8 cellular contexts compared by ENCODE assay signal in the genomic region with DNA sequence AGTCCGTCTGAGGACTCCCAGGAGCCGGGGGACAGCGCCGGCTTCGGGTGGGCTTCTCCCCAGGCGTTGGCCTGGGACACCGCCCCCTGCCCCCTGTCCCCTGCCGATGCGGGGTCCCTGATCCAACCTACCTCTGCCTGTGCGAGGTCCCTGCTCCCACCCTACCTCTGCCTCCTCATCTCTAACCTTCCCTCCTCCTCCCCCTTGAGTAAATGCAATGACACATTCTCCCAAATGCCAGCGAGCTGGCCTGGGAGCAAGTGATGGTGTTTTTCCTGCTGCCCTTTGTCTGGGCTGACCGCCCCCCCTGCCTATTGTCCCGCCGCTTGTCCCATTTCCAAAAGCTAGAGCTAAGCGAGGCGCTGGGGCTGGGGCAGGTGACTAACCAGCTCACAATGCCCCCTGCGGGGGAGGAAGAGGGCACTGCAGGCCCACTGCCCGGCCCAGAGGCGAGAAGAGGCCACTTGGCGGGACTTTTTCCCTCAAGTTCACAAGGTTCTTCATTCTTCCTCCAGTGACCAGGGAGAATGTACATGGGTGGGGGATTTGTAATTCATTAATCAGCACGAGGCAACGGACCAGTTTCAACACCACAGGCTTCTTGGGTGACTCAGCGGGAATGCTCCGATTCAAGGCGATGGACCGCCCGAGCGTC. TPM values are rescaled to one million over a fixed set of nuclear protein-coding genes. Genes with fewer than 3 reads are reported as not detected.
DNase-seq lines count a peak whose midpoint lies in the region; ATAC-seq and TF ChIP-seq lines count a peak whose summit lies in the region.

No MANE protein-coding gene starts in this region.

- H3K4me1 Mint-ChIP-seq in activated T-helper 1 cell treated with anti-CD3 and anti-CD28 coated beads, Interleukin-12 subunit alpha, Interleukin-12 subunit beta, Interleukin-2, Interleukin-4 antibody, amounts not matched to agents 30 ng/mL and 10 ng/mL and 1 ng/mL, durations not matched to agents 14 hours and 24 hours and 36 hours (ENCODE audit: low read depth), result peaks cover 20% of the 10 kb centered on the region

- no peaks in the 10 kb centered on the region for H3K36me3 Mint-ChIP-seq in activated T-helper 1 cell treated with anti-CD3 and anti-CD28 coated beads, Interleukin-12 subunit alpha, Interleukin-12 subunit beta, Interleukin-2, Interleukin-4 antibody, amounts not matched to agents 30 ng/mL and 10 ng/mL and 1 ng/mL, durations not matched to agents 14 hours and 24 hours and 36 hours (ENCODE audit: low read depth)

- peaks cover 58% of the 10 kb centered on the region for H3K27me3 Mint-ChIP-seq in activated T-helper 1 cell treated with anti-CD3 and anti-CD28 coated beads, Interleukin-12 subunit alpha, Interleukin-12 subunit beta, Interleukin-2, Interleukin-4 antibody, amounts not matched to agents 30 ng/mL and 10 ng/mL and 1 ng/mL, durations not matched to agents 14 hours and 24 hours and 36 hours (ENCODE audit: insufficient read depth)

- intact Hi-C loops in activated T-helper 1 cell treated with anti-CD3 and anti-CD28 coated beads, Interleukin-12 subunit alpha, Interleukin-12 subunit beta, Interleukin-2, Interleukin-4 antibody, amounts not matched to agents 30 ng/mL and 10 ng/mL and 1 ng/mL, durations not matched to agents 14 hours and 24 hours and 36 hours (cut with micrococcal nuclease), result loop anchor here (1.0 kb wide), 3 partner anchors 8 to 28 kb away; a partner anchor contains a TSS

- H3K9me3 ChIP-seq in neural cell (ENCODE audit: low read length), result no peaks in the 10 kb centered on the region

- H3K4me3 Mint-ChIP-seq in activated T-helper 1 cell treated with anti-CD3 and anti-CD28 coated beads, Interleukin-12 subunit alpha, Interleukin-12 subunit beta, Interleukin-2, Interleukin-4 antibody, amounts not matched to agents 30 ng/mL and 10 ng/mL and 1 ng/mL, durations not matched to agents 14 hours and 24 hours and 36 hours, result peak overlapping the region; percentile 87

- H3K79me2 ChIP-seq in neural cell (replicated peaks; ENCODE audit: insufficient read depth, low read length), result no peaks in the 10 kb centered on the region

- peaks cover 42% of the 10 kb centered on the region for H3K27me3 ChIP-seq in neural cell (ENCODE audit: insufficient read depth, low read depth, low read length)

- no peak for TF ChIP-seq EP300 in neural cell (conservative IDR thresholded peaks at IDR 0.05; ENCODE audit: poor library complexity, severe bottlenecking)

- H3K4me2 ChIP-seq in neural cell (ENCODE audit: low read length), result no peak overlapping the region

- CTCF ChIA-PET in GM10248 (lab: Yijun Ruan, JAX), result interaction anchor here (0.9 to 42.5 kb wide), 8 partner anchors 7 to 131 kb away, joined by 3 to 1573 read pairs (median 4); a partner anchor contains a TSS

- ATAC-seq in HG02588 (IDR thresholded peaks at IDR 0.05; ENCODE audit: unreplicated experiment) (no peak), HG03469 (IDR thresholded peaks at IDR 0.05; ENCODE audit: unreplicated experiment) (no peak)

- TF ChIP-seq CTCF in GM10248 (IDR thresholded peaks at IDR 0.05; ENCODE audit: control extremely low read depth, extremely low read depth, low read depth, missing control alignments) (peak; percentile 48), fibroblast of villous mesenchyme (IDR thresholded peaks at IDR 0.05; ENCODE audit: insufficient read depth, low read depth, low read length) (peak; percentile 47), neural cell (IDR thresholded peaks at IDR 0.05; ENCODE audit: poor library complexity, severe bottlenecking) (peak; percentile 34)

- no peak overlapping the region for H3K27ac Mint-ChIP-seq in activated T-helper 1 cell treated with anti-CD3 and anti-CD28 coated beads, Interleukin-12 subunit alpha, Interleukin-12 subunit beta, Interleukin-2, Interleukin-4 antibody, amounts not matched to agents 30 ng/mL and 10 ng/mL and 1 ng/mL, durations not matched to agents 14 hours and 24 hours and 36 hours

- POLR2A ChIA-PET in GM10248 (lab: Yijun Ruan, JAX), result interaction anchor here (0.6 kb wide), 1 partner anchor 108 kb away, joined by 4 read pairs; no protein-coding TSS in a partner anchor

- DNase-seq in A172 (ENCODE audit: low spot score) (peak; percentile 99), GM10248 (ENCODE audit: extremely low spot score) (peak; percentile 65), NCI-H460 (ENCODE audit: extremely low read depth, low read depth) (peak; percentile 75), fibroblast of villous mesenchyme (ENCODE audit: low read depth) (peak; percentile 95)
- DNase-seq in activated T-helper 1 cell treated with anti-CD3 and anti-CD28 coated beads, Interleukin-12 subunit alpha, Interleukin-12 subunit beta, Interleukin-2, Interleukin-4 antibody, amounts not matched to agents 30 ng/mL and 10 ng/mL and 1 ng/mL, durations not matched to agents 14 hours and 24 hours and 36 hours (ENCODE audit: low spot score), result peak; percentile 31

- no peaks in the 10 kb centered on the region for H3K36me3 ChIP-seq in neural cell (ENCODE audit: insufficient read depth, low read length)

- peak overlapping the region; percentile 65 for H3K4me3 ChIP-seq in fibroblast of villous mesenchyme (ENCODE audit: low read depth, low read length)
- H3K4me3 ChIP-seq in neural cell (ENCODE audit: low read length), result peak overlapping the region; percentile 64

- H3K9me3 Mint-ChIP-seq in activated T-helper 1 cell treated with anti-CD3 and anti-CD28 coated beads, Interleukin-12 subunit alpha, Interleukin-12 subunit beta, Interleukin-2, Interleukin-4 antibody, amounts not matched to agents 30 ng/mL and 10 ng/mL and 1 ng/mL, durations not matched to agents 14 hours and 24 hours and 36 hours, result no peaks in the 10 kb centered on the region

- no peak overlapping the region for H2AFZ ChIP-seq in neural cell (ENCODE audit: low read depth, low read length)

- no peak for TF ChIP-seq RAD21 in neural cell (conservative IDR thresholded peaks at IDR 0.05)

- H3K9ac ChIP-seq in neural cell (ENCODE audit: low read length), result no peak overlapping the region

- no peak overlapping the region for H3K27ac ChIP-seq in neural cell (ENCODE audit: low read length)

- no peaks in the 10 kb centered on the region for H3K9me2 ChIP-seq in neural cell (ENCODE audit: insufficient read depth, low read length)

- no peaks in the 10 kb centered on the region for H4K20me1 ChIP-seq in neural cell (ENCODE audit: insufficient read depth)

- no peaks in the 10 kb centered on the region for H3F3A ChIP-seq in neural cell (ENCODE audit: insufficient read depth, low read length, poor library complexity, severe bottlenecking)

TF ChIP-seq in neural cell, 6 proteins besides CTCF, POLR2A, EP300 and RAD21 (continues in another document):
- no peak for TF ChIP-seq MXI1 (conservative IDR thresholded peaks at IDR 0.05; ENCODE audit: poor library complexity, severe bottlenecking)
- TF ChIP-seq EZH2 (IDR thresholded peaks at IDR 0.05; ENCODE audit: borderline replicate concordance, insufficient read depth, low read length, poor library complexity, severe bottlenecking), result no peak

RNA-seq across cellular contexts. Expression of a gene that starts 0.6 kb away (rescaled TPM):
- 7.5 and 8.1 TPM in 2 replicates for total RNA-seq in A172 (2014; rRNA removed; shearing (Covaris generic))
- total RNA-seq in NCI-H460 (2014; rRNA removed; shearing (Covaris generic)), result 4.9 and 5.3 TPM in 2 replicates
- polyA plus RNA-seq in NCI-H460 (2014; cell fraction: nucleus; rRNA removed), result 21.2 TPM in 2 replicates
- 0.64 and 0.73 TPM in 2 replicates for total RNA-seq in activated T-helper 1 cell treated with anti-CD3 and anti-CD28 coated beads, Interleukin-12 subunit alpha, Interleukin-12 subunit beta, Interleukin-2, Interleukin-4 antibody, amounts not matched to agents 30 ng/mL and 10 ng/mL and 1 ng/mL, durations not matched to agents 14 hours and 24 hours and 36 hours
- 3.5 and 4.7 TPM in 2 replicates for total RNA-seq in fibroblast of villous mesenchyme
- 0.34 TPM in 1 of 2 replicates, not detected in the other for polyA plus RNA-seq in neural cell
- not detected in 2 replicates for polyA minus RNA-seq in neural cell

RNA-seq across cellular contexts. Expression of a gene that starts 17.7 kb away (rescaled TPM):
- total RNA-seq in A172 (2014; rRNA removed; shearing (Covaris generic)), result 6.2 and 15.0 TPM in 2 replicates
- total RNA-seq in NCI-H460 (2014; rRNA removed; shearing (Covaris generic)), result 4.2 and 5.9 TPM in 2 replicates
- 14.6 and 20.8 TPM in 2 replicates for polyA plus RNA-seq in NCI-H460 (2014; cell fraction: nucleus; rRNA removed)
- total RNA-seq in activated T-helper 1 cell treated with anti-CD3 and anti-CD28 coated beads, Interleukin-12 subunit alpha, Interleukin-12 subunit beta, Interleukin-2, Interleukin-4 antibody, amounts not matched to agents 30 ng/mL and 10 ng/mL and 1 ng/mL, durations not matched to agents 14 hours and 24 hours and 36 hours, result 30.7 and 31.6 TPM in 2 replicates
- total RNA-seq in fibroblast of villous mesenchyme, result 4.3 and 6.4 TPM in 2 replicates
- 59.6 and 76.2 TPM in 2 replicates for polyA plus RNA-seq in neural cell
- 38.2 and 44.2 TPM in 2 replicates for polyA minus RNA-seq in neural cell

RNA-seq across cellular contexts. Expression of a gene that starts 20.7 kb away (rescaled TPM):
- 75.8 and 96.0 TPM in 2 replicates for total RNA-seq in A172 (2014; rRNA removed; shearing (Covaris generic))
- total RNA-seq in NCI-H460 (2014; rRNA removed; shearing (Covaris generic)), result 62.8 and 75.5 TPM in 2 replicates
- 91.6 and 132 TPM in 2 replicates for polyA plus RNA-seq in NCI-H460 (2014; cell fraction: nucleus; rRNA removed)
- 36.7 and 39.8 TPM in 2 replicates for total RNA-seq in activated T-helper 1 cell treated with anti-CD3 and anti-CD28 coated beads, Interleukin-12 subunit alpha, Interleukin-12 subunit beta, Interleukin-2, Interleukin-4 antibody, amounts not matched to agents 30 ng/mL and 10 ng/mL and 1 ng/mL, durations not matched to agents 14 hours and 24 hours and 36 hours
- 43.2 and 68.9 TPM in 2 replicates for total RNA-seq in fibroblast of villous mesenchyme
- polyA plus RNA-seq in neural cell, result 6.0 and 6.8 TPM in 2 replicates
- polyA minus RNA-seq in neural cell, result 2.5 and 6.1 TPM in 2 replicates

RNA-seq across cellular contexts. Expression of a gene that starts 27.6 kb away (rescaled TPM):
- 192 and 217 TPM in 2 replicates for total RNA-seq in A172 (2014; rRNA removed; shearing (Covaris generic))
- total RNA-seq in NCI-H460 (2014; rRNA removed; shearing (Covaris generic)), result 137 and 159 TPM in 2 replicates
- 105 and 122 TPM in 2 replicates for polyA plus RNA-seq in NCI-H460 (2014; cell fraction: nucleus; rRNA removed)
- 260 and 263 TPM in 2 replicates for total RNA-seq in activated T-helper 1 cell treated with anti-CD3 and anti-CD28 coated beads, Interleukin-12 subunit alpha, Interleukin-12 subunit beta, Interleukin-2, Interleukin-4 antibody, amounts not matched to agents 30 ng/mL and 10 ng/mL and 1 ng/mL, durations not matched to agents 14 hours and 24 hours and 36 hours
- total RNA-seq in fibroblast of villous mesenchyme, result 172 and 202 TPM in 2 replicates
- 102 and 106 TPM in 2 replicates for polyA plus RNA-seq in neural cell
- 77.7 and 83.8 TPM in 2 replicates for polyA minus RNA-seq in neural cell

RNA-seq across cellular contexts. Expression of a gene that starts 29.8 kb away (rescaled TPM):
- total RNA-seq in A172 (2014; rRNA removed; shearing (Covaris generic)), result not detected in 2 replicates
- total RNA-seq in NCI-H460 (2014; rRNA removed; shearing (Covaris generic)), result not detected in 2 replicates
- polyA plus RNA-seq in NCI-H460 (2014; cell fraction: nucleus; rRNA removed), result not detected in 2 replicates
- total RNA-seq in activated T-helper 1 cell treated with anti-CD3 and anti-CD28 coated beads, Interleukin-12 subunit alpha, Interleukin-12 subunit beta, Interleukin-2, Interleukin-4 antibody, amounts not matched to agents 30 ng/mL and 10 ng/mL and 1 ng/mL, durations not matched to agents 14 hours and 24 hours and 36 hours, result 131 and 135 TPM in 2 replicates
- not detected in 2 replicates for total RNA-seq in fibroblast of villous mesenchyme
- polyA plus RNA-seq in neural cell, result not detected in 2 replicates
- polyA minus RNA-seq in neural cell, result not detected in 2 replicates

Comparison
In these comparisons a context has a peak if more than half of its experiments do, and no peak if none do; other contexts are left out.
1. DNase-seq: peak in every context shown above with its lines; median percentile 99 in A172; 95 in fibroblast of villous mesenchyme; 75 in NCI-H460; 65 in GM10248; 31 in activated T-helper 1 cell treated with anti-CD3 and anti-CD28 coated beads, Interleukin-12 subunit alpha, Interleukin-12 subunit beta, Interleukin-2, Interleukin-4 antibody, amounts not matched to agents 30 ng/mL and 10 ng/mL and 1 ng/mL, durations not matched to agents 14 hours and 24 hours and 36 hours.